17 cellular contexts compared by ENCODE assay signal in the genomic region with DNA sequence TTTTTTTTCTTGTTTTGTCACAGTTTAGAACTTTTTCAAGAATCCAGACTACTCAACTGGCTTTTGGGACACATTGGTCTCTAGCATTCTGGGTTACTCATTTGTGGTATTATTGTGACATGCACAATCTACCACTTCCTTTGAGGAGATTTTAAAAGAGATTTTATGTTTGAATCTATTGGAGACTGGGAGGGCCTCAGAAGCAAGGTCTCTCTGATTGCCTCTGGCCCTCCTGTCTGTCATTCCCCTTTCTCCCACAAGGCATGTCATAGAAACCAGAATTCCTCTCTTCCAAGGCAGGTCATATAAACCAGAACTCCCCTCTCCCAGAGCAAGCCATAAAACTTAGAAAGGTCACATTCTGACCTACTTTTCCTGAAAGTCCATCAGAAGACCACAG.
A peak's percentile ranks its signal among the peaks of the same experiment; 100 is the strongest.
DNase-seq lines count a peak whose midpoint lies in the region; ATAC-seq and TF ChIP-seq lines count a peak whose summit lies in the region.
"Had no signal": no experiment of that assay in that cellular context is flagged by ENCODE, and none has a peak within 500 bp of the region (broad histone marks: within the 10 kb centered on the region; RNA-seq: fewer than 3 reads in every experiment).

No MANE protein-coding gene starts in this region.

- H3K27me3 ChIP-seq in BJ (ENCODE audit: control insufficient read depth, insufficient read depth, low read length) (no peaks in the 10 kb centered on the region), colonic mucosa (no peaks in the 10 kb centered on the region)

- intact Hi-C loops in colonic mucosa (cut with DNase I) = no loop called here

- CTCF ChIA-PET in BJ (lab: Yijun Ruan, JAX) = no interaction called here

- no peak overlapping the region for H3K9ac ChIP-seq in colonic mucosa (ENCODE audit: low read depth in 2 of 2, low read length in 2 of 2)
- H3K9ac ChIP-seq: KMS-11 had no signal

- H3K36me3 ChIP-seq in BJ (ENCODE audit: control insufficient read depth, insufficient read depth, low read length) = no peaks in the 10 kb centered on the region
- H3K36me3 ChIP-seq in colonic mucosa = no peaks in the 10 kb centered on the region

- no peaks in the 10 kb centered on the region for H3K9me3 ChIP-seq in colonic mucosa

- no peak for ATAC-seq in HG02678 (IDR thresholded peaks at IDR 0.05; ENCODE audit: unreplicated experiment)

- TF ChIP-seq CTCF in BJ (IDR thresholded peaks at IDR 0.05; ENCODE audit: insufficient read depth, low read depth, low read length) (no peak), colonic mucosa (IDR thresholded peaks at IDR 0.05) (no peak)

- DNase-seq in BJ (ENCODE audit: low read depth) = peak; percentile 41
- DNase-seq in HT1080 (ENCODE audit: low read depth) = peak; percentile 55
- peak; percentile 65 for DNase-seq in amniotic epithelial cell (ENCODE audit: low read depth)
- DNase-seq in islet precursor cell = peak; percentile 89
- no peak for DNase-seq in colonic mucosa
- no peak for DNase-seq in NCI-H128 (lab: John Stamatoyannopoulos, UW; ENCODE audit: unreplicated experiment)
- DNase-seq in activated effector memory CD4-positive, alpha-beta T cell treated with Interleukin-2 at 50 U/mL for 16 hours = no peak
- DNase-seq: activated gamma-delta T cell treated with Interleukin-2 at 50 U/mL for 16 hours; AML-193; GOT3; NCI-H1694; NCI-H510A treated with DMSO at 0.1 percent for 48 hours; nucleus accumbens; stimulated activated naive CD4-positive, alpha-beta T cell treated with Interleukin-2 at 50 U/mL for 16 hours had no signal

- H3K4me3 ChIP-seq in BJ (ENCODE audit: low read depth, low read length) (no peak overlapping the region), colonic mucosa (no peak overlapping the region)
- H3K4me3 ChIP-seq: SK-N-MC had no signal

- no peak overlapping the region for H3K27ac ChIP-seq in colonic mucosa
- H3K27ac ChIP-seq: KMS-11, SK-N-MC had no signal

- POLR2A ChIA-PET in BJ (lab: Charles Lee) = no interaction called here

- no peaks in the 10 kb centered on the region for H3K4me1 ChIP-seq in colonic mucosa

Comparison
In these comparisons a context has a peak if more than half of its experiments do, and no peak if none do; other contexts are left out.
1. DNase-seq: peak in BJ (single experiment), HT1080 (single experiment), amniotic epithelial cell (single experiment) and islet precursor cell (single experiment); none in colonic mucosa (single experiment), NCI-H128 (single experiment) and activated effector memory CD4-positive, alpha-beta T cell treated with Interleukin-2 at 50 U/mL for 16 hours (single experiment).